ENCODE assay signal across 20 cellular contexts in the genomic region with DNA sequence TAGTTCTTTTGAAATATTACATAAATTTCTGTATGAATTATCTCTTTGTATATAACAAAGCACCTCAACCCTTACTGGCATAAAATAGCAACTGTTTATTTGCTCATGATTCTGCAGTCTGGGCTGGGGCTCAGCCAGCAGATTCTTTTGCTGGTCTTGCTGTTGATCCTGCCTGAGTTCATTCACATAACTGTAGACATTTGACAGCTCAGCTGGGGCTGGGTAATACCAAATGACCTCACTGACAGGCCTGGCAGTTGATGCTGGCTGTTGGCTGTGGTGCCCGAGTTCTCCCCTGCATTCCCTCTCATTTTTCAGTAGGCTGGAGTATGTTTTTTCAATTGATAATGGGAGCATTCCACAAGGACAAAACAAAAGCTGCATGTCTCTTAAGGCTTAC.
DNase-seq lines count a peak whose midpoint lies in the region; ATAC-seq and TF ChIP-seq lines count a peak whose summit lies in the region.
"Had no signal": no experiment of that assay in that cellular context is flagged by ENCODE, and none has a peak within 500 bp of the region (broad histone marks: within the 10 kb centered on the region; RNA-seq: fewer than 3 reads in every experiment).

No MANE protein-coding gene starts in this region.

- peaks cover 58% of the 10 kb centered on the region for H3K4me1 Mint-ChIP-seq in WTC11
- H3K4me1 Mint-ChIP-seq in activated CD4-positive, alpha-beta memory T cell treated with anti-CD3 and anti-CD28 coated beads, Interleukin-2, amount 10 ng/mL, durations not matched to agents 7 days and 5 days = no peaks in the 10 kb centered on the region
- H3K4me1 Mint-ChIP-seq: stimulated activated memory B cell treated with anti-CD40 and anti-IgM and Interleukin-4, amounts not matched to agents 10 μg/mL and 1 μg/mL and 100 μg/mL, for 72 hours had no signal

- DNase-seq in H4 (ENCODE audit: low spot score) = peak; percentile 49
- no peak for DNase-seq in WTC11 (ENCODE audit: low spot score)
- peak in 30 of 42 donors; percentile 2 to 62 (median 22) for DNase-seq in head of caudate nucleus
- DNase-seq in myocyte (ENCODE audit: low read depth) = peak; percentile 26
- DNase-seq in activated CD4-positive, alpha-beta memory T cell treated with anti-CD3 and anti-CD28 coated beads, Interleukin-2, amount 10 ng/mL, durations not matched to agents 7 days and 5 days = no peak
- no peak for DNase-seq in NCI-H226
- DNase-seq: activated CD4-positive, alpha-beta T cell treated with anti-CD3 and anti-CD28 coated beads, Interleukin-2, amount 50 U/mL, for 1 hour; activated T-cell treated with anti-CD3 and anti-CD28 coated beads, Interleukin-2, amount 50 U/mL, for 24 hours; AML-193; Calu3; colonic mucosa; mammary epithelial cell; NCI-H2171; SJCRH30 had no signal

- TF ChIP-seq CTCF in WTC11 (IDR thresholded peaks at IDR 0.05) = no peak

- H3K27ac Mint-ChIP-seq in WTC11 = peak overlapping the region; percentile 79
- no peak overlapping the region for H3K27ac Mint-ChIP-seq in activated CD4-positive, alpha-beta memory T cell treated with anti-CD3 and anti-CD28 coated beads, Interleukin-2, amount 10 ng/mL, durations not matched to agents 7 days and 5 days
- H3K27ac Mint-ChIP-seq: activated T-cell treated with anti-CD3 and anti-CD28 coated beads, Interleukin-2, amount 50 U/mL, for 24 hours; stimulated activated memory B cell treated with anti-CD40 and anti-IgM and Interleukin-4, amounts not matched to agents 10 μg/mL and 1 μg/mL and 100 μg/mL, for 72 hours; type B pancreatic cell had no signal

- ATAC-seq in WTC11 (peak; percentile 33; the same call in 1 of the 2 replicates), HG03025 (IDR thresholded peaks at IDR 0.05; ENCODE audit: low FRiP score, unreplicated experiment) (no peak), GM18870 (IDR thresholded peaks at IDR 0.05; ENCODE audit: unreplicated experiment) (no peak)
- ATAC-seq: esophagus mucosa; stimulated activated memory B cell treated with anti-CD40 and anti-IgM and Interleukin-4, amounts not matched to agents 10 μg/mL and 1 μg/mL and 100 μg/mL, for 72 hours had no signal

- intact Hi-C loops in head of caudate nucleus (cut with DNase I) = no loop called here

- CTCF ChIA-PET in WTC11 (lab: Charles Lee) = interaction anchor here (1.0 to 1.4 kb wide), 2 partner anchors 14 to 319 kb away, joined by 3 to 5 read pairs; no protein-coding TSS in a partner anchor
- CTCF ChIA-PET in activated CD4-positive, alpha-beta memory T cell treated with anti-CD3 and anti-CD28 coated beads, Interleukin-2, amount 10 ng/mL, durations not matched to agents 7 days and 5 days (lab: Charles Lee) = no interaction called here

- 0 out of 2 replicates have a peak, but pooled peaks cover 7% of the 10 kb centered on the region for H3K36me3 Mint-ChIP-seq in WTC11
- H3K36me3 Mint-ChIP-seq in activated CD4-positive, alpha-beta memory T cell treated with anti-CD3 and anti-CD28 coated beads, Interleukin-2, amount 10 ng/mL, durations not matched to agents 7 days and 5 days (ENCODE audit: low read depth) = no peaks in the 10 kb centered on the region
- H3K36me3 Mint-ChIP-seq: stimulated activated memory B cell treated with anti-CD40 and anti-IgM and Interleukin-4, amounts not matched to agents 10 μg/mL and 1 μg/mL and 100 μg/mL, for 72 hours; type B pancreatic cell had no signal

- H3K9me3 Mint-ChIP-seq in WTC11 = peaks cover 14% of the 10 kb centered on the region; the same call in 1 of the 2 replicates
- peaks cover 2% of the 10 kb centered on the region for H3K9me3 Mint-ChIP-seq in activated CD4-positive, alpha-beta memory T cell treated with anti-CD3 and anti-CD28 coated beads, Interleukin-2, amount 10 ng/mL, durations not matched to agents 7 days and 5 days
- H3K9me3 Mint-ChIP-seq: activated T-cell treated with anti-CD3 and anti-CD28 coated beads, Interleukin-2, amount 50 U/mL, for 24 hours; stimulated activated memory B cell treated with anti-CD40 and anti-IgM and Interleukin-4, amounts not matched to agents 10 μg/mL and 1 μg/mL and 100 μg/mL, for 72 hours; type B pancreatic cell had no signal

- POLR2A ChIA-PET in WTC11 (lab: Charles Lee) = no interaction called here
- POLR2A ChIA-PET in activated CD4-positive, alpha-beta memory T cell treated with anti-CD3 and anti-CD28 coated beads, Interleukin-2, amount 10 ng/mL, durations not matched to agents 7 days and 5 days (lab: Charles Lee) = no interaction called here

- H3K4me3 Mint-ChIP-seq in WTC11 = no peak overlapping the region
- H3K4me3 Mint-ChIP-seq in activated CD4-positive, alpha-beta memory T cell treated with anti-CD3 and anti-CD28 coated beads, Interleukin-2, amount 10 ng/mL, durations not matched to agents 7 days and 5 days = no peak overlapping the region
- H3K4me3 Mint-ChIP-seq: activated T-cell treated with anti-CD3 and anti-CD28 coated beads, Interleukin-2, amount 50 U/mL, for 24 hours; neural crest cell; stimulated activated memory B cell treated with anti-CD40 and anti-IgM and Interleukin-4, amounts not matched to agents 10 μg/mL and 1 μg/mL and 100 μg/mL, for 72 hours; type B pancreatic cell had no signal

- no peaks in the 10 kb centered on the region; the same call in 1 of the 2 replicates for H3K27me3 Mint-ChIP-seq in WTC11 (ENCODE audit: low read depth)
- no peaks in the 10 kb centered on the region for H3K27me3 Mint-ChIP-seq in activated CD4-positive, alpha-beta memory T cell treated with anti-CD3 and anti-CD28 coated beads, Interleukin-2, amount 10 ng/mL, durations not matched to agents 7 days and 5 days
- H3K27me3 Mint-ChIP-seq: activated T-cell treated with anti-CD3 and anti-CD28 coated beads, Interleukin-2, amount 50 U/mL, for 24 hours; stimulated activated memory B cell treated with anti-CD40 and anti-IgM and Interleukin-4, amounts not matched to agents 10 μg/mL and 1 μg/mL and 100 μg/mL, for 72 hours; type B pancreatic cell had no signal

TF ChIP-seq in WTC11, 78 proteins besides CTCF, POLR2A, EP300 and RAD21:
- TF ChIP-seq TCF7 (CRISPR knock-in tag; IDR thresholded peaks at IDR 0.05; ENCODE audit: low read depth) = no peak
- TF ChIP-seq RELA (CRISPR knock-in tag; IDR thresholded peaks at IDR 0.05; ENCODE audit: borderline replicate concordance) = no peak
- no peak for TF ChIP-seq ZNF138 (CRISPR knock-in tag; conservative IDR thresholded peaks at IDR 0.05)
- no peak for TF ChIP-seq ATF3 (CRISPR knock-in tag; conservative IDR thresholded peaks at IDR 0.05)
- TF ChIP-seq HMGA2 (CRISPR knock-in tag; IDR thresholded peaks at IDR 0.05) = no peak
- TF ChIP-seq ZNF423 (CRISPR knock-in tag; IDR thresholded peaks at IDR 0.05) = no peak
- TF ChIP-seq TEAD4 (CRISPR knock-in tag; IDR thresholded peaks at IDR 0.05) = no peak
- no peak for TF ChIP-seq ZNF396 (CRISPR knock-in tag; IDR thresholded peaks at IDR 0.05; ENCODE audit: borderline replicate concordance)
- TF ChIP-seq, protein P1, sequence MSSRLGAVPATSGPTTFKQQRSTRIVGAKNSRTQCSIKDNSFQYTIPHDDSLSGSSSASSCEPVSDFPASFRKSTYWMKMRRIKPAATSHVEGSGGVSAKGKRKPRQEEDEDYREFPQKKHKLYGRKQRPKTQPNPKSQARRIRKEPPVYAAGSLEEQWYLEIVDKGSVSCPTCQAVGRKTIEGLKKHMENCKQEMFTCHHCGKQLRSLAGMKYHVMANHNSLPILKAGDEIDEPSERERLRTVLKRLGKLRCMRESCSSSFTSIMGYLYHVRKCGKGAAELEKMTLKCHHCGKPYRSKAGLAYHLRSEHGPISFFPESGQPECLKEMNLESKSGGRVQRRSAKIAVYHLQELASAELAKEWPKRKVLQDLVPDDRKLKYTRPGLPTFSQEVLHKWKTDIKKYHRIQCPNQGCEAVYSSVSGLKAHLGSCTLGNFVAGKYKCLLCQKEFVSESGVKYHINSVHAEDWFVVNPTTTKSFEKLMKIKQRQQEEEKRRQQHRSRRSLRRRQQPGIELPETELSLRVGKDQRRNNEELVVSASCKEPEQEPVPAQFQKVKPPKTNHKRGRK (CRISPR knock-in tag; IDR thresholded peaks at IDR 0.05; ENCODE audit: borderline replicate concordance) = no peak

Comparison
In these comparisons a context has a peak if more than half of its experiments do, and no peak if none do; other contexts are left out.
1. DNase-seq: peak in H4 (single experiment), head of caudate nucleus (30 of 42) and myocyte (single experiment); none in WTC11 (single experiment), activated CD4-positive, alpha-beta memory T cell treated with anti-CD3 and anti-CD28 coated beads, Interleukin-2, amount 10 ng/mL, durations not matched to agents 7 days and 5 days (single experiment) and NCI-H226 (single experiment).